ENCODE assay signal across 1 cellular context in the genomic region with DNA sequence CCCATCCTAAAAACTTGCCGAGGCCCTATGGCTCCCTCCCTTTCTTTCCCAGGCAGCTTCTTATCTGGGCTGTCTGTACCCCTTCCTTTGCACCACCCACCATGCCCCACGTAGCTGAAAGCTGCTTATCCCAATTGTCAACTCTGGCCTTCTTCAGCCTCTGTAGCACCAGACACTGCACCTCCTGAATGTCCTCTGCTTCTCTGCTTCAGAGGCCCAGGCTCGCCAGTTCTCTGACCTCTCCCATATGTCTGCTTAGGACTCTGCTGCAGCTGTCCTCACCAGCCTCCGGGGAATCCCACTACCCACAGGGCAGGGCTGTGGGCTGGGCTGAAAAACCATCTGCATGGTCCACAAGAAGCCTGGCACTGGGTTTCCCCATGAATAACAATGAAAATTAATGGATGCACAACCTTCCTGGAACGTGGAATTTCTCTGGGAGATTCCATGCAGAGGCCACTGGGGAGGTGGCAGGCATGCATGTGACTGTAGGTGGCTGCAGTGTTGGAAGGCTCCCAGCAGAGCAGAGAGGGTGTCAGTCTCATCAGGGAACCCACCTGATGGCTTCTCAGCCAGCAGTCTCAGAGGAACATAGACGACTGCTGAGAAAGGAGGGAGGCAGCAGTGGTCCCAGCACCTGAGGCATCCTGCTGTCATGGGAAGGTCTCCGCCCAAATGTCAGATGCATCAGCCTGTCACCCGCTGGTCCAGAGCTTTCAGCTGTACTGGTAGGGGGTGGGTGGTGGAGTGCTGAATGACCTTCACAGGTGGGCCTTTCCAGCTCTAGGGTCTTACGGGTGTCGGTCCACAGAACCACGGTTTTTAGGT.
TF ChIP-seq lines count a peak whose summit lies in the region.

No MANE protein-coding gene starts in this region.

TF ChIP-seq in SK-N-SH treated with all-trans-retinoic acid at 6 μM for 48 hours, 23 proteins besides CTCF, POLR2A, EP300 and RAD21 (continued from another document):
- TF ChIP-seq, protein P1, sequence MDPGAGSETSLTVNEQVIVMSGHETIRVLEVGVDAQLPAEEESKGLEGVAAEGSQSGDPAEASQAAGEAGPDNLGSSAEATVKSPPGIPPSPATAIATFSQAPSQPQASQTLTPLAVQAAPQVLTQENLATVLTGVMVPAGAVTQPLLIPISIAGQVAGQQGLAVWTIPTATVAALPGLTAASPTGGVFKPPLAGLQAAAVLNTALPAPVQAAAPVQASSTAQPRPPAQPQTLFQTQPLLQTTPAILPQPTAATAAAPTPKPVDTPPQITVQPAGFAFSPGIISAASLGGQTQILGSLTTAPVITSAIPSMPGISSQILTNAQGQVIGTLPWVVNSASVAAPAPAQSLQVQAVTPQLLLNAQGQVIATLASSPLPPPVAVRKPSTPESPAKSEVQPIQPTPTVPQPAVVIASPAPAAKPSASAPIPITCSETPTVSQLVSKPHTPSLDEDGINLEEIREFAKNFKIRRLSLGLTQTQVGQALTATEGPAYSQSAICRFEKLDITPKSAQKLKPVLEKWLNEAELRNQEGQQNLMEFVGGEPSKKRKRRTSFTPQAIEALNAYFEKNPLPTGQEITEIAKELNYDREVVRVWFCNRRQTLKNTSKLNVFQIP (CRISPR knock-in tag; IDR thresholded peaks at IDR 0.05; ENCODE audit: borderline replicate concordance, low read depth) = no peak
- TF ChIP-seq, protein P2, sequence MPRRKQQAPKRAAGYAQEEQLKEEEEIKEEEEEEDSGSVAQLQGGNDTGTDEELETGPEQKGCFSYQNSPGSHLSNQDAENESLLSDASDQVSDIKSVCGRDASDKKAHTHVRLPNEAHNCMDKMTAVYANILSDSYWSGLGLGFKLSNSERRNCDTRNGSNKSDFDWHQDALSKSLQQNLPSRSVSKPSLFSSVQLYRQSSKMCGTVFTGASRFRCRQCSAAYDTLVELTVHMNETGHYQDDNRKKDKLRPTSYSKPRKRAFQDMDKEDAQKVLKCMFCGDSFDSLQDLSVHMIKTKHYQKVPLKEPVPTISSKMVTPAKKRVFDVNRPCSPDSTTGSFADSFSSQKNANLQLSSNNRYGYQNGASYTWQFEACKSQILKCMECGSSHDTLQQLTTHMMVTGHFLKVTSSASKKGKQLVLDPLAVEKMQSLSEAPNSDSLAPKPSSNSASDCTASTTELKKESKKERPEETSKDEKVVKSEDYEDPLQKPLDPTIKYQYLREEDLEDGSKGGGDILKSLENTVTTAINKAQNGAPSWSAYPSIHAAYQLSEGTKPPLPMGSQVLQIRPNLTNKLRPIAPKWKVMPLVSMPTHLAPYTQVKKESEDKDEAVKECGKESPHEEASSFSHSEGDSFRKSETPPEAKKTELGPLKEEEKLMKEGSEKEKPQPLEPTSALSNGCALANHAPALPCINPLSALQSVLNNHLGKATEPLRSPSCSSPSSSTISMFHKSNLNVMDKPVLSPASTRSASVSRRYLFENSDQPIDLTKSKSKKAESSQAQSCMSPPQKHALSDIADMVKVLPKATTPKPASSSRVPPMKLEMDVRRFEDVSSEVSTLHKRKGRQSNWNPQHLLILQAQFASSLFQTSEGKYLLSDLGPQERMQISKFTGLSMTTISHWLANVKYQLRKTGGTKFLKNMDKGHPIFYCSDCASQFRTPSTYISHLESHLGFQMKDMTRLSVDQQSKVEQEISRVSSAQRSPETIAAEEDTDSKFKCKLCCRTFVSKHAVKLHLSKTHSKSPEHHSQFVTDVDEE (CRISPR knock-in tag; IDR thresholded peaks at IDR 0.05) = no peak
- no peak for TF ChIP-seq ZNF70 (CRISPR knock-in tag; IDR thresholded peaks at IDR 0.05)
- no peak for TF ChIP-seq ESRRG (CRISPR knock-in tag; IDR thresholded peaks at IDR 0.05)
- no peak for TF ChIP-seq SNAI2 (CRISPR knock-in tag; IDR thresholded peaks at IDR 0.05)
- no peak for TF ChIP-seq BACH2 (CRISPR knock-in tag; IDR thresholded peaks at IDR 0.05; ENCODE audit: borderline replicate concordance)
